Comparison of ENCODE assay signal across 15 cellular contexts in genomic region chr19:56476093-56476492, GRCh38. TPM values are rescaled to one million over a fixed set of nuclear protein-coding genes. Genes with fewer than 3 reads are reported as not detected.
DNase-seq lines count a peak whose midpoint lies in the region; ATAC-seq and TF ChIP-seq lines count a peak whose summit lies in the region.
"Had no signal": no experiment of that assay in that cellular context is flagged by ENCODE, and none has a peak within 500 bp of the region (broad histone marks: within the 10 kb centered on the region; RNA-seq: fewer than 3 reads in every experiment).

No MANE protein-coding gene starts in this region.

- H3K36me3 ChIP-seq in HUES64 (ENCODE audit: insufficient read depth, low read length) (peaks cover 12% of the 10 kb centered on the region), neuronal stem cell (replicated peaks in 1 of 2; ENCODE audit: control insufficient read depth in 2 of 2, insufficient read depth in 2 of 2, low read length in 2 of 2) (peaks cover 0 to 3% of the 10 kb centered on the region in 2 donors)
- H3K36me3 ChIP-seq: BLaER1 treated with 17β-estradiol and CSF1 and Interleukin-3, amounts not matched to agents 10 nM and 100 nM; HAP-1; ovary; uterus had no signal

- WGBS in HUES64: 90% methylated on average over 10 of the region's 10 CpGs
- no CpG with 5 or more reads among the region's 10 CpGs for WGBS in neuronal stem cell (ENCODE audit: extremely low coverage in 2 of 2, insufficient read length in 2 of 2, insufficient replicate concordance in 1 of 2), 2 donors

- H3K14ac ChIP-seq in neuronal stem cell (ENCODE audit: low read length): no peak overlapping the region

- no peak overlapping the region for H4K91ac ChIP-seq in neuronal stem cell (ENCODE audit: low read depth, low read length, poor library complexity)

- H3K27ac ChIP-seq in HUES64 (ENCODE audit: low read depth, low read length): no peak overlapping the region
- H3K27ac ChIP-seq in dorsolateral prefrontal cortex: peak overlapping the region in 16 of 59 donors; percentile 87 to 98 (median 95)
- no peak overlapping the region for H3K27ac ChIP-seq in neuronal stem cell (replicated peaks; ENCODE audit: low read length)
- H3K27ac ChIP-seq: BLaER1 treated with 17β-estradiol and CSF1 and Interleukin-3, amounts not matched to agents 10 nM and 100 nM; ovary; uterus had no signal

- H3K9ac ChIP-seq in HUES64 (ENCODE audit: low read depth, low read length) (no peak overlapping the region), neuronal stem cell (ENCODE audit: low read depth, low read length, poor library complexity) (no peak overlapping the region)
- H3K9ac ChIP-seq: BLaER1 treated with 17β-estradiol and CSF1 and Interleukin-3, amounts not matched to agents 10 nM and 100 nM had no signal

- H4K8ac ChIP-seq in neuronal stem cell (ENCODE audit: low read depth, low read length): no peak overlapping the region

- peak overlapping the region; percentile 97 for H3K4me2 ChIP-seq in neuronal stem cell (ENCODE audit: insufficient read depth, low read length, poor library complexity, severe bottlenecking)
- H3K4me2 ChIP-seq: BLaER1 treated with 17β-estradiol and CSF1 and Interleukin-3, amounts not matched to agents 10 nM and 100 nM had no signal

- H3K18ac ChIP-seq in neuronal stem cell (ENCODE audit: low read length): no peak overlapping the region

- intact Hi-C loops in dorsolateral prefrontal cortex (cut with DNase I): loop anchor here in 1 of 2 donors (2.0 to 10.0 kb wide), 4 partner anchors 33 to 161 kb away; partner anchors contain the start of genes ZNF583, ZNF71 and ZSCAN5A

- H3K79me1 ChIP-seq in neuronal stem cell (ENCODE audit: low read depth, low read length): peaks cover 8% of the 10 kb centered on the region

- H2BK120ac ChIP-seq in neuronal stem cell (ENCODE audit: low read depth, low read length): no peak overlapping the region

- H3K23ac ChIP-seq in neuronal stem cell (ENCODE audit: low read depth, low read length, poor library complexity): no peak overlapping the region

- no peak for DNase-seq in AG09309 (ENCODE audit: low read depth)
- no peak for DNase-seq in dorsolateral prefrontal cortex
- no peak for DNase-seq in neuronal stem cell (ENCODE audit: low spot score)
- DNase-seq in NCI-H1048 (lab: John Stamatoyannopoulos, UW): no peak
- DNase-seq: MV-4-11, uterus had no signal

- peaks cover 41% of the 10 kb centered on the region for H3K9me3 ChIP-seq in HUES64 (ENCODE audit: insufficient read depth, low read depth, low read length)
- peaks cover 0 to 3% of the 10 kb centered on the region in 2 donors for H3K9me3 ChIP-seq in neuronal stem cell (replicated peaks in 1 of 2; ENCODE audit: control insufficient read depth in 2 of 2, insufficient read depth in 1 of 2, low read depth in 1 of 2, low read length in 2 of 2)
- H3K9me3 ChIP-seq: HAP-1 had no signal

- H3K4me1 ChIP-seq in HUES64 (ENCODE audit: insufficient read depth, low read length) (no peaks in the 10 kb centered on the region), neuronal stem cell (ENCODE audit: control insufficient read depth in 2 of 2, insufficient read depth in 1 of 2, low read depth in 1 of 2, low read length in 2 of 2) (peaks cover 0 to 6% of the 10 kb centered on the region in 2 donors)
- H3K4me1 ChIP-seq: BLaER1 treated with 17β-estradiol and CSF1 and Interleukin-3, amounts not matched to agents 10 nM and 100 nM; HAP-1 had no signal

- H2AFZ ChIP-seq in neuronal stem cell (ENCODE audit: low read length): no peak overlapping the region

- no peak overlapping the region for H3K4ac ChIP-seq in neuronal stem cell (ENCODE audit: low read length)

- no peak overlapping the region for H2BK12ac ChIP-seq in neuronal stem cell (ENCODE audit: low read length)

- no peak overlapping the region for H2AK5ac ChIP-seq in neuronal stem cell (ENCODE audit: low read depth, low read length)

- H2BK15ac ChIP-seq in neuronal stem cell (ENCODE audit: low read length): no peak overlapping the region

- H3K27me3 ChIP-seq in HUES64 (ENCODE audit: insufficient read depth, low read length) (no peaks in the 10 kb centered on the region), dorsolateral prefrontal cortex (no peaks in the 10 kb centered on the region), neuronal stem cell (ENCODE audit: control insufficient read depth in 3 of 3, insufficient read depth in 3 of 3, low read depth in 1 of 3, low read length in 3 of 3) (no peaks in the 10 kb centered on the region)
- H3K27me3 ChIP-seq: BLaER1 treated with 17β-estradiol and CSF1 and Interleukin-3, amounts not matched to agents 10 nM and 100 nM; ovary; uterus had no signal

- ATAC-seq in GM21723 (IDR thresholded peaks at IDR 0.05; ENCODE audit: unreplicated experiment): no peak
- ATAC-seq in HG03378 (IDR thresholded peaks at IDR 0.05; ENCODE audit: unreplicated experiment): no peak
- no peak for ATAC-seq in GM21717 (IDR thresholded peaks at IDR 0.05; ENCODE audit: unreplicated experiment)
- ATAC-seq: Panc1 had no signal

- no peak overlapping the region for H2BK5ac ChIP-seq in neuronal stem cell (ENCODE audit: low read length)

- TF ChIP-seq CTCF in AG09309 (IDR thresholded peaks at IDR 0.05; ENCODE audit: control insufficient read depth, insufficient read depth, low read depth, low read length, missing control alignments) (no peak), dorsolateral prefrontal cortex (IDR thresholded peaks at IDR 0.05 in 54 of 56, conservative IDR thresholded peaks at IDR 0.05 in 2 of 56; ENCODE audit: low read depth in 1 of 56, partially characterized antibody in 56 of 56) (no peak)

- H3K4me3 ChIP-seq in AG09309 (ENCODE audit: control insufficient read depth, low read depth, low read length) (peak overlapping the region; percentile 83), HUES64 (ENCODE audit: low read length) (peak overlapping the region; percentile 73), dorsolateral prefrontal cortex (peak overlapping the region in 57 of 59 donors; percentile 47 to 98 (median 85)), neuronal stem cell (ENCODE audit: low read length in 2 of 2) (peak overlapping the region in 1 of 2 donors; percentile 32)
- H3K4me3 ChIP-seq: BLaER1 treated with 17β-estradiol and CSF1 and Interleukin-3, amounts not matched to agents 10 nM and 100 nM; HAP-1 had no signal

RNA-seq across cellular contexts. Expression of gene ZNF667, which starts 1.1 kb away (rescaled TPM):
- 2.7 TPM for polyA plus RNA-seq in HUES64 (2013, experiment 1 of 2)
- polyA plus RNA-seq in HUES64 (2013, experiment 2 of 2): 3.8 TPM
- total RNA-seq in dorsolateral prefrontal cortex: 10 to 100 TPM; 22.3 to 51.3 (median 33.3) TPM
- 10.5 TPM for polyA plus RNA-seq in neuronal stem cell (2013, experiment 1 of 2)
- polyA plus RNA-seq in neuronal stem cell (2013, experiment 2 of 2): 10.8 TPM
- total RNA-seq: activated CD4-positive, alpha-beta memory T cell treated with anti-CD3 and anti-CD28 coated beads for 36 hours had no signal

RNA-seq across cellular contexts. Expression of gene ZNF471, which starts 31.6 kb away (rescaled TPM):
- 0.50 TPM for polyA plus RNA-seq in HUES64 (2013, experiment 1 of 2)
- polyA plus RNA-seq in HUES64 (2013, experiment 2 of 2): 0.38 TPM
- total RNA-seq in dorsolateral prefrontal cortex: 10 to 100 TPM; 17.4 to 50.0 (median 29.5) TPM
- polyA plus RNA-seq in neuronal stem cell (2013, experiment 1 of 2): 1.9 TPM
- 2.0 TPM for polyA plus RNA-seq in neuronal stem cell (2013, experiment 2 of 2)
